8 cellular contexts compared by ENCODE assay signal in the genomic region with DNA sequence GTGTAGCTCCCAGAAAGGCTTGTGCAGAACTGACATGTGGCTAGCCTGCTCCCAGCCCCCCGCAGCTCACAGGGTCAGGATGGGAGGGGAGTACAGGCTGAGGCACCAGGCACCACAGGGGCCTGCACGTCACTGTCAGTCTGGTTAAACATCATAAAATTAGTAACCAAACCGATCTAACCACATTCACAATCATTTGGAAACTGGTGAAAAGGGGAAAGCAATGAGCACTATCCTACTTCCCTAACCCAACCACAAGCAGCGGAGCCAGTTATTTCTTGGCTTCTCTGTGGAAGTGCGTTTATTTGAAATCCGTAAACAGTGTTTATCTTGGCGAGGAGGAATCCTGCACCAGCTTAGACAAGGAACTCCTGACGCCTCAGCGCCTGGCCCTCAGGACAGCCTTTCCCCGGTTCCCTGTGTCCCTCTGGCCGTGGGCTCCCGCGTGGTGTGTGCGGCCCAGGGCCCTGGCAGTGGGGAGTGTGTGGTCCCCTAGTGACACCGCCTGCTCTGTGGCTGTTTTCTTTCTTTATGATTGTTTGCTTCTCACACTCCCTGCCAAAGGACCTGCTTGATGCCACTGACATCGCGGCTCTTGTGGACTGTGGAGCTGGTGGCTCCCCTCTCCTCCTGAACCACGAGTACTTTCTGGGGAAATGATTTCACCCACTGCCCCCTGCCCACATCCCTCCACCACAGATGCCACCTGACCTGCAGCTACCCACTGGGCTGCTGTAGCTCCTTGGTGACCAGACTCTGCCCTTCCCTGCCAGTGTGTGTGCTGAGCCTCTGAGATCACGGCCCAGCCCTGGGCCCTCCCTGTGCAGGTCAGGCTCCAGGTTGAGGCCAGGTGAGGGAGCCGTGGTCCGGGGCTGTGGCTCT. TPM values are rescaled to one million over a fixed set of nuclear protein-coding genes. Genes with fewer than 3 reads are reported as not detected.
A peak's percentile ranks its signal among the peaks of the same experiment; 100 is the strongest.
DNase-seq lines count a peak whose midpoint lies in the region; ATAC-seq and TF ChIP-seq lines count a peak whose summit lies in the region.

No MANE protein-coding gene starts in this region.

- H3K27ac Mint-ChIP-seq in T-helper 2 cell treated with Interferon-gamma antibody and Interleukin-4, amounts not matched to agents 5 μg/mL and 100 μg/mL, for 36 hours, result peak overlapping the region; percentile 1

- no peaks in the 10 kb centered on the region for H3K9me3 Mint-ChIP-seq in T-helper 2 cell treated with Interferon-gamma antibody and Interleukin-4, amounts not matched to agents 5 μg/mL and 100 μg/mL, for 36 hours

- intact Hi-C loops in posterior vena cava (cut with DNase I), result loop anchor here in 1 of 2 donors (5.0 kb wide), 1 partner anchor 118 kb away; no protein-coding TSS in a partner anchor

- H3K4me3 Mint-ChIP-seq in T-helper 2 cell treated with Interferon-gamma antibody and Interleukin-4, amounts not matched to agents 5 μg/mL and 100 μg/mL, for 36 hours, result peak overlapping the region; percentile 38

- no peak overlapping the region for H3K4me3 ChIP-seq in foreskin fibroblast (ENCODE audit: low read depth in 1 of 2, low read length in 2 of 2)

- DNase-seq in Ammon's horn (ENCODE audit: low spot score), result peak; percentile 57
- peak; percentile 56 for DNase-seq in T-helper 2 cell treated with Interferon-gamma antibody and Interleukin-4, amounts not matched to agents 5 μg/mL and 100 μg/mL, for 36 hours (ENCODE audit: low spot score)
- DNase-seq in foreskin fibroblast, result peak; percentile 56 to 82
- peak; percentile 68 for DNase-seq in retina
- DNase-seq in posterior vena cava (ENCODE audit: low spot score), result no peak
- no peak for DNase-seq in NCI-H1417 treated with DMSO at 0.1 percent for 48 hours (lab: John Stamatoyannopoulos, UW)

- peaks cover 2% of the 10 kb centered on the region for H3K27me3 Mint-ChIP-seq in T-helper 2 cell treated with Interferon-gamma antibody and Interleukin-4, amounts not matched to agents 5 μg/mL and 100 μg/mL, for 36 hours (ENCODE audit: low read depth)

- peak; percentile 11 for TF ChIP-seq POLR2A in GM18526 (IDR thresholded peaks at IDR 0.05; ENCODE audit: extremely low read depth, insufficient read length)

- H3K36me3 Mint-ChIP-seq in T-helper 2 cell treated with Interferon-gamma antibody and Interleukin-4, amounts not matched to agents 5 μg/mL and 100 μg/mL, for 36 hours (ENCODE audit: low read depth), result peaks cover under 1% of the 10 kb centered on the region

- H3K4me1 Mint-ChIP-seq in T-helper 2 cell treated with Interferon-gamma antibody and Interleukin-4, amounts not matched to agents 5 μg/mL and 100 μg/mL, for 36 hours (ENCODE audit: low read depth), result peaks cover 13% of the 10 kb centered on the region

- ATAC-seq in HG03097 (IDR thresholded peaks at IDR 0.05; ENCODE audit: low FRiP score, unreplicated experiment), result peak; percentile 34

- TF ChIP-seq CTCF in foreskin fibroblast (IDR thresholded peaks at IDR 0.05; ENCODE audit: low read depth, low read length), result no peak

RNA-seq across cellular contexts. Expression of a gene that starts 38.0 kb away (rescaled TPM):
- 100 to 1,000 TPM in 1 of 2 donors, 10 to 100 TPM in 1; 65.2 to 102 TPM for total RNA-seq in posterior vena cava

Comparison
In these comparisons a context has a peak if more than half of its experiments do, and no peak if none do; other contexts are left out.
1. DNase-seq: peak in Ammon's horn (single experiment), T-helper 2 cell treated with Interferon-gamma antibody and Interleukin-4, amounts not matched to agents 5 μg/mL and 100 μg/mL, for 36 hours (single experiment), foreskin fibroblast (2 of 2) and retina (single experiment); none in posterior vena cava (single experiment) and NCI-H1417 treated with DMSO at 0.1 percent for 48 hours (single experiment).